ENCODE assay signal across 15 cellular contexts in the genomic region with DNA sequence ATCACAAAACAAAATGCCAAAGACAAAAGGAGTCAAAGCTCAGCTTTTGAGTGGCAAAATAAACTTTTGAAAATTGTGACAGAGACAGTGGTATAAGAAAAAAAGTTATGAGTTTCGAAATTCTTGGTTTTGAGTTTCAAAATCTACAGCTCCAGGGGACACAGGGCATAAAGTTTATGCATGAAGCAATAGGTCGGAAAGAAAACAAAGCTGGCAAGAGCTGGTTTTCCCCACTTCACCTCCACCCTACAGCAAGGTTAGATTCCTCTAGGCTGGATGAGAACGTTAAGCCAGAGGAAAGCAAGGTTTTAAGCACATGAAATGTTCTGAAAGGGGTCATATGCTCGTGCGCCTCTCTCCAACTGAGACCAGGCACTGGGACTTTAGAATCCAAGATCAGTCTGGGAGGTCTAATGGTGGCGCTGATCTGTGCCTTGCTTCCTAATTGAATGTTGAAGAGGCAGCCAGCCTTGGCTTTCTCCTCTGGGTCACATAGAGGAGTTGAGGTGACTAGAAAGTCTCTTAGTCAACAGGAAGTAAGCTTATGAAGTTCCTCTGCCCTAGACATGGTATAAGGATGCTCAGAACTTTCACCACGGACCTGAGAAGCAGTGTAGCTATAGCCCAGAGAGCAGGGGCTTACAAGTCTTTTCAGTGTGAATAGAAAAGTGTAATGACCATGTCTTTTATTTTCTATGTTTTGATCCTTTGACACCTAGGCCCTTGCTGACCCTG.
DNase-seq lines count a peak whose midpoint lies in the region; ATAC-seq and TF ChIP-seq lines count a peak whose summit lies in the region.
"Had no signal": no experiment of that assay in that cellular context is flagged by ENCODE, and none has a peak within 500 bp of the region (broad histone marks: within the 10 kb centered on the region; RNA-seq: fewer than 3 reads in every experiment).

No MANE protein-coding gene starts in this region.

- H3K9me3 ChIP-seq in CD4-positive, CD25-positive, alpha-beta regulatory T cell (ENCODE audit: control insufficient read depth in 2 of 2, low read length in 2 of 2) = no peaks in the 10 kb centered on the region
- H3K9me3 ChIP-seq in naive thymus-derived CD4-positive, alpha-beta T cell (ENCODE audit: control insufficient read depth in 2 of 3, low read length in 3 of 3) = no peaks in the 10 kb centered on the region
- H3K9me3 ChIP-seq: BLaER1 had no signal

- peak; percentile 89 to 92 for ATAC-seq in CD4-positive, CD25-positive, alpha-beta regulatory T cell (ENCODE audit: low read depth in 2 of 2)
- ATAC-seq in naive thymus-derived CD4-positive, alpha-beta T cell = peak; percentile 88
- no peak for ATAC-seq in SK-N-SH treated with all-trans-retinoic acid at 6 μM for 48 hours
- ATAC-seq: left cardiac atrium had no signal

- H3K36me3 Mint-ChIP-seq in CD4-positive, CD25-positive, alpha-beta regulatory T cell = no peaks in the 10 kb centered on the region
- peaks cover 0 to 7% (median 0%) of the 10 kb centered on the region in 5 donors for H3K36me3 Mint-ChIP-seq in naive thymus-derived CD4-positive, alpha-beta T cell

- peak in 1 of 3 donors; percentile 56 for DNase-seq in CD4-positive, CD25-positive, alpha-beta regulatory T cell
- DNase-seq in GM12865 (ENCODE audit: low read depth) = peak; percentile 17
- DNase-seq in SKM-1 (lab: John Stamatoyannopoulos, UW; ENCODE audit: unreplicated experiment) = peak; percentile 36
- DNase-seq in naive thymus-derived CD4-positive, alpha-beta T cell = peak in 4 of 9 donors; percentile 14 to 33 (median 25)
- DNase-seq in superior temporal gyrus (ENCODE audit: extremely low spot score) = no peak
- no peak for DNase-seq in NCI-H82 treated with DMSO at 0.1 percent for 48 hours (lab: John Stamatoyannopoulos, UW; ENCODE audit: unreplicated experiment)
- DNase-seq: activated CD4-positive, alpha-beta T cell treated with anti-CD3 and anti-CD28 coated beads for 4 hours; activated T-cell treated with anti-CD3 and anti-CD28 coated beads, Interleukin-2, amount 50 U/mL, for 4 hours; dermis blood vessel endothelial cell; hypothalamus; left cardiac atrium; NCI-H1105 treated with DMSO at 0.1 percent for 48 hours had no signal

- H3K36me3 ChIP-seq in CD4-positive, CD25-positive, alpha-beta regulatory T cell (ENCODE audit: control insufficient read depth, insufficient read depth, low read length) = no peaks in the 10 kb centered on the region
- no peaks in the 10 kb centered on the region for H3K36me3 ChIP-seq in naive thymus-derived CD4-positive, alpha-beta T cell (ENCODE audit: control insufficient read depth in 2 of 3, insufficient read depth in 3 of 3, low read length in 3 of 3)
- H3K36me3 ChIP-seq: BLaER1 had no signal

- peaks cover 3% of the 10 kb centered on the region for H3K27me3 ChIP-seq in CD4-positive, CD25-positive, alpha-beta regulatory T cell (ENCODE audit: control insufficient read depth, insufficient read depth, low read length)
- H3K27me3 ChIP-seq in naive thymus-derived CD4-positive, alpha-beta T cell (ENCODE audit: control insufficient read depth in 2 of 2, insufficient read depth in 2 of 2, low read length in 2 of 2) = no peaks in the 10 kb centered on the region
- H3K27me3 ChIP-seq: BLaER1 had no signal

- no peak for TF ChIP-seq CTCF in GM12865 (IDR thresholded peaks at IDR 0.05; ENCODE audit: insufficient read depth, low read depth, low read length, missing control alignments)

- no peaks in the 10 kb centered on the region for H3K9me3 Mint-ChIP-seq in CD4-positive, CD25-positive, alpha-beta regulatory T cell
- peaks cover 0 to 5% (median 0%) of the 10 kb centered on the region in 11 donors for H3K9me3 Mint-ChIP-seq in naive thymus-derived CD4-positive, alpha-beta T cell
- H3K9me3 Mint-ChIP-seq: activated T-cell treated with anti-CD3 and anti-CD28 coated beads, Interleukin-2, amount 50 U/mL, for 4 hours had no signal

- POLR2A ChIA-PET in naive thymus-derived CD4-positive, alpha-beta T cell (lab: Charles Lee) = interaction anchor here (0.6 to 1.5 kb wide), 4 partner anchors 9 to 31 kb away, joined by 4 to 7 read pairs (median 4); no protein-coding TSS in a partner anchor

- H3K27ac Mint-ChIP-seq in CD4-positive, CD25-positive, alpha-beta regulatory T cell = peak overlapping the region in 2 of 3 donors; percentile 53 to 76
- H3K27ac Mint-ChIP-seq in naive thymus-derived CD4-positive, alpha-beta T cell = peak overlapping the region in 6 of 9 donors; percentile 10 to 76 (median 40)
- H3K27ac Mint-ChIP-seq: T-helper 1 cell treated with Interleukin-12 subunit alpha and Interleukin-12 subunit beta and Interleukin-4 antibody, amounts not matched to agents 30 μg/mL and 1 μg/mL, for 36 hours had no signal

- peaks cover 6% of the 10 kb centered on the region for H3K4me1 ChIP-seq in CD4-positive, CD25-positive, alpha-beta regulatory T cell (ENCODE audit: control insufficient read depth, insufficient read depth, low read length, poor library complexity, severe bottlenecking)
- peaks cover 0 to 8% of the 10 kb centered on the region in 2 donors for H3K4me1 ChIP-seq in naive thymus-derived CD4-positive, alpha-beta T cell (ENCODE audit: control insufficient read depth in 2 of 2, insufficient read depth in 2 of 2, low read length in 2 of 2)

- H3K27ac ChIP-seq in CD4-positive, CD25-positive, alpha-beta regulatory T cell (ENCODE audit: insufficient read depth, low read length, poor library complexity, severe bottlenecking) = no peak overlapping the region
- no peak overlapping the region for H3K27ac ChIP-seq in naive thymus-derived CD4-positive, alpha-beta T cell (ENCODE audit: low read depth, low read length)
- H3K27ac ChIP-seq: BLaER1 had no signal

- peaks cover 0 to 16% (median 12%) of the 10 kb centered on the region in 4 donors for H3K4me1 Mint-ChIP-seq in CD4-positive, CD25-positive, alpha-beta regulatory T cell
- H3K4me1 Mint-ChIP-seq in naive thymus-derived CD4-positive, alpha-beta T cell = peaks cover 7 to 25% (median 21%) of the 10 kb centered on the region in 7 donors

- peaks cover 14% of the 10 kb centered on the region for H3K27me3 Mint-ChIP-seq in CD4-positive, CD25-positive, alpha-beta regulatory T cell
- H3K27me3 Mint-ChIP-seq in naive thymus-derived CD4-positive, alpha-beta T cell = peaks cover 0 to 9% (median 0%) of the 10 kb centered on the region in 5 donors

- intact Hi-C loops in naive thymus-derived CD4-positive, alpha-beta T cell (cut with micrococcal nuclease) = loop anchor here in 1 of 2 donors (1.0 kb wide), 1 partner anchor 9 kb away; no protein-coding TSS in a partner anchor

- no peak overlapping the region for H3K4me3 ChIP-seq in CD4-positive, CD25-positive, alpha-beta regulatory T cell (ENCODE audit: low read depth, low read length)
- no peak overlapping the region for H3K4me3 ChIP-seq in GM12865 (ENCODE audit: low read depth, low read length)
- H3K4me3 ChIP-seq in naive thymus-derived CD4-positive, alpha-beta T cell (ENCODE audit: low read length) = no peak overlapping the region
- H3K4me3 ChIP-seq: BLaER1 had no signal

- CTCF ChIA-PET in naive thymus-derived CD4-positive, alpha-beta T cell (lab: Charles Lee) = no interaction called here

- H3K4me3 Mint-ChIP-seq in CD4-positive, CD25-positive, alpha-beta regulatory T cell = peak overlapping the region in 1 of 4 donors; percentile 25
- no peak overlapping the region for H3K4me3 Mint-ChIP-seq in naive thymus-derived CD4-positive, alpha-beta T cell
- H3K4me3 Mint-ChIP-seq: activated T-cell treated with anti-CD3 and anti-CD28 coated beads, Interleukin-2, amount 50 U/mL, for 4 hours; T-helper 1 cell treated with Interleukin-12 subunit alpha and Interleukin-12 subunit beta and Interleukin-4 antibody, amounts not matched to agents 30 μg/mL and 1 μg/mL, for 36 hours had no signal

TF ChIP-seq in SK-N-SH treated with all-trans-retinoic acid at 6 μM for 48 hours, 23 proteins besides CTCF, POLR2A, EP300 and RAD21 (continues in another document):
- TF ChIP-seq ZFP30 (CRISPR knock-in tag; IDR thresholded peaks at IDR 0.05) (no peak), ZNF8 (CRISPR knock-in tag; IDR thresholded peaks at IDR 0.05) (no peak), RARB (CRISPR knock-in tag; IDR thresholded peaks at IDR 0.05) (no peak)
- TF ChIP-seq, protein P1, sequence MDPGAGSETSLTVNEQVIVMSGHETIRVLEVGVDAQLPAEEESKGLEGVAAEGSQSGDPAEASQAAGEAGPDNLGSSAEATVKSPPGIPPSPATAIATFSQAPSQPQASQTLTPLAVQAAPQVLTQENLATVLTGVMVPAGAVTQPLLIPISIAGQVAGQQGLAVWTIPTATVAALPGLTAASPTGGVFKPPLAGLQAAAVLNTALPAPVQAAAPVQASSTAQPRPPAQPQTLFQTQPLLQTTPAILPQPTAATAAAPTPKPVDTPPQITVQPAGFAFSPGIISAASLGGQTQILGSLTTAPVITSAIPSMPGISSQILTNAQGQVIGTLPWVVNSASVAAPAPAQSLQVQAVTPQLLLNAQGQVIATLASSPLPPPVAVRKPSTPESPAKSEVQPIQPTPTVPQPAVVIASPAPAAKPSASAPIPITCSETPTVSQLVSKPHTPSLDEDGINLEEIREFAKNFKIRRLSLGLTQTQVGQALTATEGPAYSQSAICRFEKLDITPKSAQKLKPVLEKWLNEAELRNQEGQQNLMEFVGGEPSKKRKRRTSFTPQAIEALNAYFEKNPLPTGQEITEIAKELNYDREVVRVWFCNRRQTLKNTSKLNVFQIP (CRISPR knock-in tag; IDR thresholded peaks at IDR 0.05; ENCODE audit: borderline replicate concordance, low read depth) = no peak
- TF ChIP-seq, protein P2, sequence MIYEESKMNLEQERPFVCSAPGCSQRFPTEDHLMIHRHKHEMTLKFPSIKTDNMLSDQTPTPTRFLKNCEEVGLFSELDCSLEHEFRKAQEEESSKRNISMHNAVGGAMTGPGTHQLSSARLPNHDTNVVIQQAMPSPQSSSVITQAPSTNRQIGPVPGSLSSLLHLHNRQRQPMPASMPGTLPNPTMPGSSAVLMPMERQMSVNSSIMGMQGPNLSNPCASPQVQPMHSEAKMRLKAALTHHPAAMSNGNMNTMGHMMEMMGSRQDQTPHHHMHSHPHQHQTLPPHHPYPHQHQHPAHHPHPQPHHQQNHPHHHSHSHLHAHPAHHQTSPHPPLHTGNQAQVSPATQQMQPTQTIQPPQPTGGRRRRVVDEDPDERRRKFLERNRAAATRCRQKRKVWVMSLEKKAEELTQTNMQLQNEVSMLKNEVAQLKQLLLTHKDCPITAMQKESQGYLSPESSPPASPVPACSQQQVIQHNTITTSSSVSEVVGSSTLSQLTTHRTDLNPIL (CRISPR knock-in tag; IDR thresholded peaks at IDR 0.05; ENCODE audit: low read depth) = no peak

Comparison
In these comparisons a context has a peak if more than half of its experiments do, and no peak if none do; other contexts are left out.
1. DNase-seq: peak in GM12865 (single experiment) and SKM-1 (single experiment); none in superior temporal gyrus (single experiment) and NCI-H82 treated with DMSO at 0.1 percent for 48 hours (single experiment).